ENCODE assay signal across 20 cellular contexts in the genomic region with DNA sequence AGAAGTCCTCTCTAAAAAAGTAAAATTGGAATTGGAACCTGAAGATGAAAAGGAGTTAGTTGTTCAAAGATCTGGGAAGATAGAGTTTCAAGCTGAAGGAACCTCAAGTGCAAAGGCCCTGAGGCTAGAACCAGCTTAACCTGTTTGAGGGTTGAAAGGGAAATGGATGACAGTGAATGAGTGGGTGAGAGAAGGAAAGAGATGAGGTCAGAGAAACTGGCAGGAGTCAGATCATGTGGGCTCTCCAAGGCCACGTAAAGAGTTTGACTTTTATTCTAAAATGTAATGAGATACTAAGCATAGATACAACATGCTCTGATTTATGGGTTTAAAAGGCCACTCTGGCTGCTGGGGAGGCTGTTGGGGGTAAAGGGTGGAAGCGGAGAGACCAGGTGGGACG. TPM values are rescaled to one million over a fixed set of nuclear protein-coding genes. Genes with fewer than 3 reads are reported as not detected.
A peak's percentile ranks its signal among the peaks of the same experiment; 100 is the strongest.
DNase-seq lines count a peak whose midpoint lies in the region; ATAC-seq, FAIRE-seq and TF ChIP-seq lines count a peak whose summit lies in the region.
"Had no signal": no experiment of that assay in that cellular context is flagged by ENCODE, and none has a peak within 500 bp of the region (broad histone marks: within the 10 kb centered on the region; RNA-seq: fewer than 3 reads in every experiment).

No MANE protein-coding gene starts in this region.

- FAIRE-seq in astrocyte (lab: Jason Lieb, UNC): no peak

- H3K79me2 ChIP-seq in astrocyte (ENCODE audit: insufficient read depth, low read length): peaks cover 25% of the 10 kb centered on the region
- peaks cover 22% of the 10 kb centered on the region for H3K79me2 ChIP-seq in mesendoderm (ENCODE audit: control insufficient read depth, insufficient read depth, low read length)

- H2AK5ac ChIP-seq in mesendoderm (ENCODE audit: low read length): no peak overlapping the region

- in situ Hi-C loops in HAP-1 (cut with MboI; ENCODE audit: low sequenced_read_pairs): no loop called here

- H3K27ac Mint-ChIP-seq in CD4-positive, alpha-beta T cell: no peak overlapping the region
- H3K27ac Mint-ChIP-seq in HFFc6: peak overlapping the region; percentile 56
- peak overlapping the region; percentile 17 for H3K27ac Mint-ChIP-seq in astrocyte (ENCODE audit: unreplicated experiment)
- H3K27ac Mint-ChIP-seq: WTC11 had no signal

- no peak for ATAC-seq in CD4-positive, alpha-beta T cell (ENCODE audit: poor library complexity)
- no peak for ATAC-seq in GM21367 (IDR thresholded peaks at IDR 0.05; ENCODE audit: unreplicated experiment)
- ATAC-seq: left lobe of liver, WTC11 had no signal

- H3K9ac ChIP-seq in astrocyte (ENCODE audit: low read length): no peak overlapping the region
- no peak overlapping the region for H3K9ac ChIP-seq in mesendoderm (ENCODE audit: low read length)
- H3K9ac ChIP-seq: KMS-11, parathyroid adenoma had no signal

- H3K4me3 Mint-ChIP-seq in CD4-positive, alpha-beta T cell: peak overlapping the region; percentile 65
- H3K4me3 Mint-ChIP-seq in HFFc6 (no peak overlapping the region), astrocyte (ENCODE audit: unreplicated experiment) (peak overlapping the region; percentile 1)
- H3K4me3 Mint-ChIP-seq: WTC11 had no signal

- no peak overlapping the region for H3K4me2 ChIP-seq in astrocyte (ENCODE audit: low read length)
- H3K4me2 ChIP-seq in mesendoderm (ENCODE audit: low read length): no peak overlapping the region
- H3K4me2 ChIP-seq: KMS-11 had no signal

- no peaks in the 10 kb centered on the region for H3K9me3 ChIP-seq in CD4-positive, alpha-beta T cell (ENCODE audit: control insufficient read depth, low read length)
- H3K9me3 ChIP-seq in astrocyte (ENCODE audit: insufficient read depth, low read depth, low read length) (no peaks in the 10 kb centered on the region), HAP-1 (no peaks in the 10 kb centered on the region)

- H2BK15ac ChIP-seq in mesendoderm (replicated peaks; ENCODE audit: low read depth): no peak overlapping the region

- H3K27me3 Mint-ChIP-seq in CD4-positive, alpha-beta T cell: peaks cover 9% of the 10 kb centered on the region
- H3K27me3 Mint-ChIP-seq in HFFc6 (ENCODE audit: insufficient read depth): peaks cover 7% of the 10 kb centered on the region
- no peaks in the 10 kb centered on the region for H3K27me3 Mint-ChIP-seq in astrocyte (ENCODE audit: low read depth, unreplicated experiment)

- CTCF ChIA-PET in CD4-positive, alpha-beta T cell (lab: Charles Lee): no interaction called here

- intact Hi-C loops in CD4-positive, alpha-beta T cell (cut with DNase I, micrococcal nuclease): loop anchor here in 1 of 2 experiments (10.0 kb wide), 1 partner anchor 1844 kb away; no protein-coding TSS in a partner anchor

- H3K56ac ChIP-seq in mesendoderm (ENCODE audit: low read length): no peak overlapping the region

- H3K79me1 ChIP-seq in mesendoderm (ENCODE audit: low read length): no peaks in the 10 kb centered on the region

- H2BK5ac ChIP-seq in mesendoderm (ENCODE audit: low read length): no peak overlapping the region

- peaks cover 24% of the 10 kb centered on the region for H3K4me1 Mint-ChIP-seq in CD4-positive, alpha-beta T cell (ENCODE audit: low read depth)
- H3K4me1 Mint-ChIP-seq in HFFc6 (ENCODE audit: low read depth): peaks cover 51% of the 10 kb centered on the region
- peaks cover 22% of the 10 kb centered on the region for H3K4me1 Mint-ChIP-seq in astrocyte (ENCODE audit: low read depth, unreplicated experiment)

- no CpG with 5 or more reads among the region's 3 CpGs for WGBS in mesendoderm (ENCODE audit: extremely low coverage, insufficient coverage, low lambda C conversion rate)

- no peak overlapping the region for H3K4ac ChIP-seq in mesendoderm (ENCODE audit: low read depth, low read length)

- no peak for DNase-seq in CD4-positive, alpha-beta T cell
- DNase-seq in HFFc6: no peak
- no peak for DNase-seq in astrocyte (ENCODE audit: low read depth)
- DNase-seq in mesendoderm: peak; percentile 53
- DNase-seq in activated effector memory CD4-positive, alpha-beta T cell treated with Interleukin-2 at 50 U/mL for 16 hours: no peak
- no peak for DNase-seq in NCI-H2196 treated with DMSO at 0.1 percent for 48 hours (lab: John Stamatoyannopoulos, UW; ENCODE audit: unreplicated experiment)
- DNase-seq in HAP-1 (ENCODE audit: low spot score in 2 of 2): no peak
- DNase-seq: activated effector memory CD4-positive, alpha-beta T cell treated with anti-CD3 and anti-CD28 coated beads, Interleukin-2, amount 50 U/mL, for 16 hours; CD4-positive, alpha-beta memory T cell; cortex of kidney; foreskin melanocyte; NCI-H2107; Right ventricle myocardium superior; stimulated activated CD4-positive, alpha-beta T cell treated with anti-CD3 and anti-CD28 coated beads, Interleukin-2, amount 100 ng/mL, for 24 hours; stimulated activated naive CD4-positive, alpha-beta T cell had no signal

- H4K8ac ChIP-seq in mesendoderm (ENCODE audit: low read depth, low read length): no peak overlapping the region

- no peak overlapping the region for H3K23ac ChIP-seq in mesendoderm (ENCODE audit: low read length)

- H3K27me3 ChIP-seq in CD4-positive, alpha-beta T cell (ENCODE audit: control insufficient read depth, insufficient read depth, low read length): no peaks in the 10 kb centered on the region
- H3K27me3 ChIP-seq in astrocyte (ENCODE audit: insufficient read depth, low read length) (no peaks in the 10 kb centered on the region), mesendoderm (ENCODE audit: insufficient read depth, low read length, poor library complexity) (no peaks in the 10 kb centered on the region), HAP-1 (ENCODE audit: low read depth) (no peaks in the 10 kb centered on the region)

- no peak overlapping the region for H4K5ac ChIP-seq in mesendoderm (ENCODE audit: low read length)

- H3K18ac ChIP-seq in mesendoderm (ENCODE audit: low read length): no peak overlapping the region

- no peaks in the 10 kb centered on the region for H3K9me3 Mint-ChIP-seq in CD4-positive, alpha-beta T cell
- no peaks in the 10 kb centered on the region for H3K9me3 Mint-ChIP-seq in HFFc6
- no peaks in the 10 kb centered on the region for H3K9me3 Mint-ChIP-seq in astrocyte (ENCODE audit: unreplicated experiment)
- H3K9me3 Mint-ChIP-seq: CD4-positive, alpha-beta memory T cell; WTC11 had no signal

- peaks cover 5% of the 10 kb centered on the region for H3K4me1 ChIP-seq in astrocyte (ENCODE audit: insufficient read depth, low read length)
- H3K4me1 ChIP-seq in mesendoderm (ENCODE audit: control insufficient read depth, low read depth, low read length): peaks cover 2% of the 10 kb centered on the region
- peaks cover 5% of the 10 kb centered on the region; the same call in 1 of the 2 replicates for H3K4me1 ChIP-seq in HAP-1
- H3K4me1 ChIP-seq: parathyroid adenoma had no signal

- no peak overlapping the region for H3K4me3 ChIP-seq in astrocyte (ENCODE audit: insufficient read depth, low read depth, low read length)
- no peak overlapping the region for H3K4me3 ChIP-seq in mesendoderm (ENCODE audit: low read length)
- H3K4me3 ChIP-seq in HAP-1: no peak overlapping the region

- no peak overlapping the region for H2BK120ac ChIP-seq in mesendoderm (ENCODE audit: low read depth, low read length)

- POLR2A ChIA-PET in CD4-positive, alpha-beta T cell (lab: Charles Lee): no interaction called here

- H4K20me1 ChIP-seq in astrocyte (ENCODE audit: insufficient read depth, low read length): peaks cover 19% of the 10 kb centered on the region

- peaks cover 18% of the 10 kb centered on the region for H3K36me3 Mint-ChIP-seq in CD4-positive, alpha-beta T cell (ENCODE audit: low read depth)
- H3K36me3 Mint-ChIP-seq in HFFc6 (ENCODE audit: low read depth) (peaks cover 18% of the 10 kb centered on the region), astrocyte (ENCODE audit: low read depth, unreplicated experiment) (peaks cover 5% of the 10 kb centered on the region)

- no peak overlapping the region for H2AFZ ChIP-seq in astrocyte (ENCODE audit: low read depth, low read length)
- H2AFZ ChIP-seq: parathyroid adenoma had no signal

- H3K36me3 ChIP-seq in astrocyte (ENCODE audit: insufficient read depth, low read length): no peaks in the 10 kb centered on the region
- no peaks in the 10 kb centered on the region for H3K36me3 ChIP-seq in mesendoderm (ENCODE audit: control insufficient read depth, insufficient read depth, low read length)
- H3K36me3 ChIP-seq in HAP-1 (replicated peaks): peaks cover 6% of the 10 kb centered on the region

- no peak for TF ChIP-seq CTCF in CD4-positive, alpha-beta T cell (IDR thresholded peaks at IDR 0.05)
- no peak for TF ChIP-seq CTCF in HFFc6 (IDR thresholded peaks at IDR 0.05)
- no peak for TF ChIP-seq CTCF in astrocyte (IDR thresholded peaks at IDR 0.05; ENCODE audit: insufficient read depth, low read depth, low read length)

- no peak overlapping the region for H3K27ac ChIP-seq in CD4-positive, alpha-beta T cell (ENCODE audit: low read depth, low read length)
- no peak overlapping the region for H3K27ac ChIP-seq in astrocyte (ENCODE audit: low read depth, low read length)
- no peak overlapping the region for H3K27ac ChIP-seq in mesendoderm (ENCODE audit: low read depth, low read length)
- H3K27ac ChIP-seq: KMS-11, parathyroid adenoma had no signal

RNA-seq across cellular contexts. Expression of gene RAD23B, which starts 2.5 kb away (rescaled TPM):
- total RNA-seq in CD4-positive, alpha-beta T cell: 10 to 100 TPM; 63.8 to 68.1 TPM
- 100 to 1,000 TPM; 196 to 222 (median 204) TPM for total RNA-seq in HFFc6 (2021; fragmentation: NEBNext Ultra II Directional; extraction: Animal tissue kit (Norgen Biotek cat#: 25700))
- total RNA-seq in astrocyte: 163 and 205 TPM in 2 replicates
- polyA plus RNA-seq in mesendoderm (2013, experiment 1 of 2): 172 TPM
- polyA plus RNA-seq in mesendoderm (2013, experiment 2 of 2): 180 TPM
